15 cellular contexts compared by ENCODE assay signal in the genomic region with DNA sequence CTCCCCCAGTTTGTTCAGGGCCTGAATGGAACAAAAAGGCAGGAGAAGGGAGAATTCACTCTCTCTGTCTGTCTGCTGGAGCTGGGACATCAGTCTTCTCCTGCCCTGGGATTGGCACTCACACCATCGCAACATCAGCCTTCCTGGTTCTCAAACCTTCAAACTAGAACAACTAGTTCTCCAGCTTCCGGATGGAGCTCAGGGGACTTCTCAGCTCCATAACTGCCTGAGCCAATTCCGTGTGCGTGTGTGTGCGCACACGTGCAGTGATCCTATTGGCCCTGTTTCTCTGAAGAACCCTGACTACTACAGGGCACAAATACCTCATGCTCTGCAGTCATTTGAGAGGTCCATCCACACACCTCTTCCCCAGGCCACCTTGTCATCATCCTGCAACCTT. TPM values are rescaled to one million over a fixed set of nuclear protein-coding genes. Genes with fewer than 3 reads are reported as not detected.
DNase-seq lines count a peak whose midpoint lies in the region; ATAC-seq and TF ChIP-seq lines count a peak whose summit lies in the region.
"Had no signal": no experiment of that assay in that cellular context is flagged by ENCODE, and none has a peak within 500 bp of the region (broad histone marks: within the 10 kb centered on the region; RNA-seq: fewer than 3 reads in every experiment).

No MANE protein-coding gene starts in this region.

- H3K27me3 ChIP-seq in PC-9 (ENCODE audit: insufficient read depth, low read depth): peaks cover 10% of the 10 kb centered on the region; the same call in 1 of the 2 replicates
- no peaks in the 10 kb centered on the region for H3K27me3 ChIP-seq in naive thymus-derived CD4-positive, alpha-beta T cell (ENCODE audit: control insufficient read depth in 2 of 2, insufficient read depth in 2 of 2, low read length in 2 of 2)

- peaks cover 0 to 6% (median 0%) of the 10 kb centered on the region in 5 donors for H3K36me3 Mint-ChIP-seq in naive thymus-derived CD4-positive, alpha-beta T cell

- peaks cover 0 to 11% (median 4%) of the 10 kb centered on the region in 7 donors for H3K4me1 Mint-ChIP-seq in naive thymus-derived CD4-positive, alpha-beta T cell
- H3K4me1 Mint-ChIP-seq: B cell had no signal

- no peaks in the 10 kb centered on the region for H3F3A ChIP-seq in PC-9 (ENCODE audit: insufficient read depth, low read depth)

- H2AFZ ChIP-seq in PC-9: no peak overlapping the region

- H3K4me1 ChIP-seq in PC-9 (replicated peaks; ENCODE audit: insufficient read depth): peaks cover 7% of the 10 kb centered on the region; the same call in 1 of the 2 replicates
- H3K4me1 ChIP-seq in naive thymus-derived CD4-positive, alpha-beta T cell (ENCODE audit: control insufficient read depth in 2 of 2, insufficient read depth in 2 of 2, low read length in 2 of 2): no peaks in the 10 kb centered on the region

- peaks cover 30 to 60% (median 54%) of the 10 kb centered on the region in 5 donors for H3K27me3 Mint-ChIP-seq in naive thymus-derived CD4-positive, alpha-beta T cell

- intact Hi-C loops in Right ventricle myocardium superior (cut with DNase I): no loop called here
- intact Hi-C loops in Right ventricle myocardium inferior (cut with DNase I): no loop called here
- intact Hi-C loops in PC-9 (cut with micrococcal nuclease; ENCODE audit: unreplicated experiment): loop anchor here (10.0 kb wide), 1 partner anchor 319 kb away; no protein-coding TSS in a partner anchor
- intact Hi-C loops in naive thymus-derived CD4-positive, alpha-beta T cell (cut with micrococcal nuclease): no loop called here

- POLR2A ChIA-PET in PC-9 (lab: Charles Lee; ENCODE audit: unreplicated experiment): interaction anchor here (0.5 to 0.6 kb wide), 2 partner anchors 287 to 535 kb away, joined by 3 to 11 read pairs; a partner anchor contains a TSS
- POLR2A ChIA-PET in naive thymus-derived CD4-positive, alpha-beta T cell (lab: Charles Lee): no interaction called here

- no peak overlapping the region for H3K4me2 ChIP-seq in PC-9

- no peaks in the 10 kb centered on the region for H3K79me2 ChIP-seq in PC-9 (ENCODE audit: low read depth)

- peaks cover 0 to 15% (median 6%) of the 10 kb centered on the region in 11 donors for H3K9me3 Mint-ChIP-seq in naive thymus-derived CD4-positive, alpha-beta T cell

- no peak for ATAC-seq in Right ventricle myocardium superior (ENCODE audit: poor library complexity)
- ATAC-seq in Right ventricle myocardium inferior: no peak
- peak; percentile 80 for ATAC-seq in esophagus mucosa
- no peak for ATAC-seq in naive thymus-derived CD4-positive, alpha-beta T cell

- no peak for TF ChIP-seq CTCF in PC-9 (conservative IDR thresholded peaks at IDR 0.05)

- H3K9me2 ChIP-seq in PC-9 (ENCODE audit: insufficient read depth): no peaks in the 10 kb centered on the region

- H3K4me3 ChIP-seq in PC-9: no peak overlapping the region
- no peak overlapping the region for H3K4me3 ChIP-seq in naive thymus-derived CD4-positive, alpha-beta T cell (ENCODE audit: low read length)

- no peaks in the 10 kb centered on the region for H3K36me3 ChIP-seq in PC-9 (ENCODE audit: low read depth)
- no peaks in the 10 kb centered on the region for H3K36me3 ChIP-seq in naive thymus-derived CD4-positive, alpha-beta T cell (ENCODE audit: control insufficient read depth in 2 of 3, insufficient read depth in 3 of 3, low read length in 3 of 3)

- peak; percentile 4 for DNase-seq in Right ventricle myocardium superior
- DNase-seq in Right ventricle myocardium inferior (ENCODE audit: missing footprints): no peak
- peak; percentile 34 to 64 for DNase-seq in PC-9
- DNase-seq in stimulated activated CD4-positive, alpha-beta T cell treated with anti-CD3 and anti-CD28 coated beads, Interleukin-4, amount 100 ng/mL, for 24 hours: no peak
- no peak for DNase-seq in activated CD4-positive, alpha-beta T cell treated with anti-CD3 and anti-CD28 coated beads for 4 hours
- no peak for DNase-seq in naive thymus-derived CD4-positive, alpha-beta T cell
- DNase-seq: C1 segment of cervical spinal cord; CD4-positive, alpha-beta memory T cell; DMS153; GF-D8; HCEC 1CT; HFFc6 had no signal

- no TSS peak for BruUV-seq in PC-9 (replicated peaks; lab: Mats Ljungman, UMichigan)

- no peaks in the 10 kb centered on the region for H3K9me3 ChIP-seq in PC-9 (ENCODE audit: insufficient read depth, low read depth)
- peaks cover 0 to 5% (median 0%) of the 10 kb centered on the region in 3 experiments for H3K9me3 ChIP-seq in naive thymus-derived CD4-positive, alpha-beta T cell (ENCODE audit: control insufficient read depth in 2 of 3, low read length in 3 of 3)

- no peak overlapping the region for H3K27ac Mint-ChIP-seq in naive thymus-derived CD4-positive, alpha-beta T cell
- H3K27ac Mint-ChIP-seq: B cell; CD4-positive, alpha-beta memory T cell; HFFc6 had no signal

- no peak overlapping the region for H3K4me3 Mint-ChIP-seq in naive thymus-derived CD4-positive, alpha-beta T cell
- H3K4me3 Mint-ChIP-seq: B cell; CD4-positive, alpha-beta memory T cell; HFFc6 had no signal

- no peaks in the 10 kb centered on the region for H4K20me1 ChIP-seq in PC-9 (ENCODE audit: insufficient read depth)

- H3K27ac ChIP-seq in PC-9: no peak overlapping the region
- H3K27ac ChIP-seq in naive thymus-derived CD4-positive, alpha-beta T cell (ENCODE audit: low read depth, low read length): no peak overlapping the region
- H3K27ac ChIP-seq: HL-60 had no signal

- CTCF ChIA-PET in PC-9 (lab: Charles Lee): no interaction called here
- CTCF ChIA-PET in naive thymus-derived CD4-positive, alpha-beta T cell (lab: Charles Lee): no interaction called here

RNA-seq across cellular contexts. Expression of a gene that starts 18.7 kb away (rescaled TPM):
- total RNA-seq in Right ventricle myocardium superior (17.3 TPM), Right ventricle myocardium inferior (17.8 TPM), PC-9 (2021) (22.1 and 27.8 TPM in 2 replicates), esophagus mucosa (11.0 TPM)
- total RNA-seq in naive thymus-derived CD4-positive, alpha-beta T cell: 10 to 100 TPM; 28.7 to 56.2 (median 39.4) TPM
- 10 to 100 TPM; 10.5 to 31.4 TPM for polyA plus RNA-seq in naive thymus-derived CD4-positive, alpha-beta T cell

Comparison
In these comparisons a context has a peak if more than half of its experiments do, and no peak if none do; other contexts are left out.
1. DNase-seq: peak in Right ventricle myocardium superior (single experiment) and PC-9 (2 of 2); none in Right ventricle myocardium inferior (single experiment), stimulated activated CD4-positive, alpha-beta T cell treated with anti-CD3 and anti-CD28 coated beads, Interleukin-4, amount 100 ng/mL, for 24 hours (single experiment), activated CD4-positive, alpha-beta T cell treated with anti-CD3 and anti-CD28 coated beads for 4 hours (0 of 2) and naive thymus-derived CD4-positive, alpha-beta T cell (0 of 9).